Comparison of ENCODE assay signal across 14 cellular contexts in genomic region chr4:52715255-52715897, GRCh38.
A peak's percentile ranks its signal among the peaks of the same experiment; 100 is the strongest.
DNase-seq lines count a peak whose midpoint lies in the region; ATAC-seq, FAIRE-seq and TF ChIP-seq lines count a peak whose summit lies in the region.
"Had no signal": no experiment of that assay in that cellular context is flagged by ENCODE, and none has a peak within 500 bp of the region (broad histone marks: within the 10 kb centered on the region; RNA-seq: fewer than 3 reads in every experiment).

No MANE protein-coding gene starts in this region.

- peaks cover 59% of the 10 kb centered on the region for H3K4me1 Mint-ChIP-seq in activated naive CD4-positive, alpha-beta T cell treated with anti-CD3 and anti-CD28 coated beads, Interleukin-2, amount 50 U/mL, for 24 hours
- peaks cover 49% of the 10 kb centered on the region for H3K4me1 Mint-ChIP-seq in activated naive CD4-positive, alpha-beta T cell treated with anti-CD3 and anti-CD28 coated beads, Interleukin-2, amount 10 ng/mL, durations not matched to agents 7 days and 5 days
- H3K4me1 Mint-ChIP-seq in activated naive CD8-positive, alpha-beta T cell treated with anti-CD3 and anti-CD28 coated beads, Interleukin-2, amount 50 U/mL, for 24 hours, result peaks cover 51% of the 10 kb centered on the region
- H3K4me1 Mint-ChIP-seq in stimulated activated effector memory CD8-positive, alpha-beta T cell treated with anti-CD3 and anti-CD28 coated beads, Interleukin-12 subunit alpha, Interleukin-12 subunit beta, amount 100 ng/mL, for 72 hours, result peaks cover 42% of the 10 kb centered on the region

- H3K27ac ChIP-seq in KOPT-K1 (ENCODE audit: low read depth, low read length, poor library complexity, severe bottlenecking), result peak overlapping the region; percentile 23
- H3K27ac ChIP-seq: psoas muscle, SJCRH30, thoracic aorta had no signal

- no peak for DNase-seq in activated naive CD4-positive, alpha-beta T cell treated with anti-CD3 and anti-CD28 coated beads, Interleukin-2, amount 10 ng/mL, durations not matched to agents 7 days and 5 days
- no peak for DNase-seq in activated naive CD8-positive, alpha-beta T cell treated with anti-CD3 and anti-CD28 coated beads, Interleukin-2, amount 50 U/mL, for 24 hours
- DNase-seq in stimulated activated effector memory CD8-positive, alpha-beta T cell treated with anti-CD3 and anti-CD28 coated beads, Interleukin-12 subunit alpha, Interleukin-12 subunit beta, amount 100 ng/mL, for 72 hours (ENCODE audit: low spot score in 2 of 2), result no peak
- DNase-seq in SKM-1 treated with dmso at 0.1 percent for 144 hours (lab: John Stamatoyannopoulos, UW; ENCODE audit: unreplicated experiment), result no peak
- no peak for DNase-seq in D721Med (ENCODE audit: insufficient read length, low spot score)
- no peak for DNase-seq in head of caudate nucleus
- DNase-seq: activated CD4-positive, alpha-beta T cell treated with anti-CD3 and anti-CD28 coated beads for 4 hours; NCI-H345; psoas muscle; SJCRH30; stimulated activated CD4-positive, alpha-beta T cell treated with anti-CD3 and anti-CD28 coated beads, Interleukin-4, amount 100 ng/mL, for 24 hours had no signal

- peaks cover 57% of the 10 kb centered on the region for H3K36me3 ChIP-seq in KOPT-K1 (ENCODE audit: insufficient read depth, low read length)
- H3K36me3 ChIP-seq: thoracic aorta had no signal

- H3K4me3 Mint-ChIP-seq in activated naive CD4-positive, alpha-beta T cell treated with anti-CD3 and anti-CD28 coated beads, Interleukin-2, amount 50 U/mL, for 24 hours, result peak overlapping the region; percentile 96
- H3K4me3 Mint-ChIP-seq in activated naive CD4-positive, alpha-beta T cell treated with anti-CD3 and anti-CD28 coated beads, Interleukin-2, amount 10 ng/mL, durations not matched to agents 7 days and 5 days, result no peak overlapping the region
- H3K4me3 Mint-ChIP-seq in activated naive CD8-positive, alpha-beta T cell treated with anti-CD3 and anti-CD28 coated beads, Interleukin-2, amount 50 U/mL, for 24 hours, result peak overlapping the region; percentile 94
- H3K4me3 Mint-ChIP-seq in stimulated activated effector memory CD8-positive, alpha-beta T cell treated with anti-CD3 and anti-CD28 coated beads, Interleukin-12 subunit alpha, Interleukin-12 subunit beta, amount 100 ng/mL, for 72 hours, result peak overlapping the region; percentile 84

- FAIRE-seq in D721Med (lab: Jason Lieb, UNC), result no peak

- no peaks in the 10 kb centered on the region for H3K9me3 Mint-ChIP-seq in activated naive CD4-positive, alpha-beta T cell treated with anti-CD3 and anti-CD28 coated beads, Interleukin-2, amount 50 U/mL, for 24 hours
- H3K9me3 Mint-ChIP-seq in activated naive CD4-positive, alpha-beta T cell treated with anti-CD3 and anti-CD28 coated beads, Interleukin-2, amount 10 ng/mL, durations not matched to agents 7 days and 5 days, result peaks cover 3% of the 10 kb centered on the region
- peaks cover 4% of the 10 kb centered on the region for H3K9me3 Mint-ChIP-seq in activated naive CD8-positive, alpha-beta T cell treated with anti-CD3 and anti-CD28 coated beads, Interleukin-2, amount 50 U/mL, for 24 hours
- no peaks in the 10 kb centered on the region for H3K9me3 Mint-ChIP-seq in stimulated activated effector memory CD8-positive, alpha-beta T cell treated with anti-CD3 and anti-CD28 coated beads, Interleukin-12 subunit alpha, Interleukin-12 subunit beta, amount 100 ng/mL, for 72 hours

- CTCF ChIA-PET in activated naive CD4-positive, alpha-beta T cell treated with anti-CD3 and anti-CD28 coated beads, Interleukin-2, amount 10 ng/mL, durations not matched to agents 7 days and 5 days (lab: Charles Lee), result no interaction called here

- no peak for ATAC-seq in activated naive CD8-positive, alpha-beta T cell treated with anti-CD3 and anti-CD28 coated beads, Interleukin-2, amount 50 U/mL, for 24 hours
- no peak for ATAC-seq in stimulated activated effector memory CD8-positive, alpha-beta T cell treated with anti-CD3 and anti-CD28 coated beads, Interleukin-12 subunit alpha, Interleukin-12 subunit beta, amount 100 ng/mL, for 72 hours
- ATAC-seq: psoas muscle had no signal

- no peak for TF ChIP-seq CTCF in D721Med (IDR thresholded peaks at IDR 0.05; ENCODE audit: insufficient read depth, missing control alignments)

- H3K9me3 ChIP-seq in KOPT-K1 (ENCODE audit: insufficient read depth, low read length, poor library complexity, severe bottlenecking), result no peaks in the 10 kb centered on the region
- H3K9me3 ChIP-seq: psoas muscle, SJCRH30, thoracic aorta had no signal

- H3K27ac Mint-ChIP-seq in activated naive CD4-positive, alpha-beta T cell treated with anti-CD3 and anti-CD28 coated beads, Interleukin-2, amount 50 U/mL, for 24 hours, result peak overlapping the region; percentile 95
- H3K27ac Mint-ChIP-seq in activated naive CD4-positive, alpha-beta T cell treated with anti-CD3 and anti-CD28 coated beads, Interleukin-2, amount 10 ng/mL, durations not matched to agents 7 days and 5 days, result no peak overlapping the region
- peak overlapping the region; percentile 99 for H3K27ac Mint-ChIP-seq in activated naive CD8-positive, alpha-beta T cell treated with anti-CD3 and anti-CD28 coated beads, Interleukin-2, amount 50 U/mL, for 24 hours
- H3K27ac Mint-ChIP-seq in stimulated activated effector memory CD8-positive, alpha-beta T cell treated with anti-CD3 and anti-CD28 coated beads, Interleukin-12 subunit alpha, Interleukin-12 subunit beta, amount 100 ng/mL, for 72 hours, result peak overlapping the region; percentile 96

- H3K36me3 Mint-ChIP-seq in activated naive CD4-positive, alpha-beta T cell treated with anti-CD3 and anti-CD28 coated beads, Interleukin-2, amount 50 U/mL, for 24 hours, result peaks cover 32% of the 10 kb centered on the region
- H3K36me3 Mint-ChIP-seq in activated naive CD4-positive, alpha-beta T cell treated with anti-CD3 and anti-CD28 coated beads, Interleukin-2, amount 10 ng/mL, durations not matched to agents 7 days and 5 days, result peaks cover 38% of the 10 kb centered on the region
- H3K36me3 Mint-ChIP-seq in activated naive CD8-positive, alpha-beta T cell treated with anti-CD3 and anti-CD28 coated beads, Interleukin-2, amount 50 U/mL, for 24 hours (ENCODE audit: low read depth), result peaks cover 55% of the 10 kb centered on the region
- peaks cover 75% of the 10 kb centered on the region for H3K36me3 Mint-ChIP-seq in stimulated activated effector memory CD8-positive, alpha-beta T cell treated with anti-CD3 and anti-CD28 coated beads, Interleukin-12 subunit alpha, Interleukin-12 subunit beta, amount 100 ng/mL, for 72 hours

- intact Hi-C loops in head of caudate nucleus (cut with DNase I), result loop anchor here (10.0 kb wide), 2 partner anchors 149 to 1349 kb away; partner anchors contain the start of genes CHIC2 and RASL11B

- no peaks in the 10 kb centered on the region for H3K27me3 Mint-ChIP-seq in activated naive CD4-positive, alpha-beta T cell treated with anti-CD3 and anti-CD28 coated beads, Interleukin-2, amount 50 U/mL, for 24 hours
- peaks cover 5% of the 10 kb centered on the region for H3K27me3 Mint-ChIP-seq in activated naive CD4-positive, alpha-beta T cell treated with anti-CD3 and anti-CD28 coated beads, Interleukin-2, amount 10 ng/mL, durations not matched to agents 7 days and 5 days
- H3K27me3 Mint-ChIP-seq in activated naive CD8-positive, alpha-beta T cell treated with anti-CD3 and anti-CD28 coated beads, Interleukin-2, amount 50 U/mL, for 24 hours, result no peaks in the 10 kb centered on the region
